8 cellular contexts compared by ENCODE assay signal in genomic region chr16:48231675-48232214, GRCh38. TPM values are rescaled to one million over a fixed set of nuclear protein-coding genes. Genes with fewer than 3 reads are reported as not detected.
DNase-seq lines count a peak whose midpoint lies in the region; ATAC-seq and TF ChIP-seq lines count a peak whose summit lies in the region.

No MANE protein-coding gene starts in this region.

- TF ChIP-seq CTCF in glutamatergic neuron (IDR thresholded peaks at IDR 0.05; ENCODE audit: partially characterized antibody, unreplicated experiment), result peak; percentile 27

- H3K36me3 ChIP-seq in CD4-positive, CD25-positive, alpha-beta regulatory T cell (ENCODE audit: control insufficient read depth, insufficient read depth, low read length), result no peaks in the 10 kb centered on the region

- H3K36me3 Mint-ChIP-seq in CD4-positive, CD25-positive, alpha-beta regulatory T cell, result no peaks in the 10 kb centered on the region
- H3K36me3 Mint-ChIP-seq in glutamatergic neuron (ENCODE audit: unreplicated experiment), result no peaks in the 10 kb centered on the region

- peaks cover 16% of the 10 kb centered on the region for H3K27me3 Mint-ChIP-seq in CD4-positive, CD25-positive, alpha-beta regulatory T cell
- no peaks in the 10 kb centered on the region for H3K27me3 Mint-ChIP-seq in glutamatergic neuron (ENCODE audit: unreplicated experiment)

- H3K27ac ChIP-seq in CD4-positive, CD25-positive, alpha-beta regulatory T cell (ENCODE audit: insufficient read depth, low read length, poor library complexity, severe bottlenecking), result no peak overlapping the region

- no peaks in the 10 kb centered on the region for H3K27me3 ChIP-seq in CD4-positive, CD25-positive, alpha-beta regulatory T cell (ENCODE audit: control insufficient read depth, insufficient read depth, low read length)

- H3K4me1 ChIP-seq in CD4-positive, CD25-positive, alpha-beta regulatory T cell (ENCODE audit: control insufficient read depth, insufficient read depth, low read length, poor library complexity, severe bottlenecking), result no peaks in the 10 kb centered on the region

- no peaks in the 10 kb centered on the region for H3K9me3 Mint-ChIP-seq in CD4-positive, CD25-positive, alpha-beta regulatory T cell
- no peaks in the 10 kb centered on the region for H3K9me3 Mint-ChIP-seq in glutamatergic neuron (ENCODE audit: unreplicated experiment)

- H3K4me3 Mint-ChIP-seq in CD4-positive, CD25-positive, alpha-beta regulatory T cell, result no peak overlapping the region
- no peak overlapping the region for H3K4me3 Mint-ChIP-seq in glutamatergic neuron (ENCODE audit: unreplicated experiment)

- no peaks in the 10 kb centered on the region for H3K9me3 ChIP-seq in CD4-positive, CD25-positive, alpha-beta regulatory T cell (ENCODE audit: control insufficient read depth in 2 of 2, low read length in 2 of 2)

- no peak for ATAC-seq in CD4-positive, CD25-positive, alpha-beta regulatory T cell (ENCODE audit: low read depth in 2 of 2)
- peak; percentile 70 for ATAC-seq in GM19043 (IDR thresholded peaks at IDR 0.05; ENCODE audit: low read depth, unreplicated experiment)
- ATAC-seq in HG03521 (IDR thresholded peaks at IDR 0.05; ENCODE audit: unreplicated experiment), result no peak

- no peak overlapping the region for H3K4me3 ChIP-seq in CD4-positive, CD25-positive, alpha-beta regulatory T cell (ENCODE audit: low read depth, low read length)

- H3K27ac Mint-ChIP-seq in CD4-positive, CD25-positive, alpha-beta regulatory T cell, result no peak overlapping the region
- H3K27ac Mint-ChIP-seq in glutamatergic neuron (ENCODE audit: unreplicated experiment), result no peak overlapping the region

- peaks cover 0 to 7% (median 0%) of the 10 kb centered on the region in 4 donors for H3K4me1 Mint-ChIP-seq in CD4-positive, CD25-positive, alpha-beta regulatory T cell
- peaks cover 4% of the 10 kb centered on the region for H3K4me1 Mint-ChIP-seq in glutamatergic neuron (ENCODE audit: low read depth, unreplicated experiment)

- DNase-seq in CD4-positive, CD25-positive, alpha-beta regulatory T cell, result peak in 2 of 3 donors; percentile 14 to 69
- peak; percentile 71 to 85 for DNase-seq in Kasumi-1 (lab: John Stamatoyannopoulos, UW)
- peak; percentile 14 for DNase-seq in activated CD4-positive, alpha-beta T cell treated with anti-CD3 and anti-CD28 coated beads, Interleukin-2, amount 50 U/mL, for 1 hour
- DNase-seq in glutamatergic neuron, result peak; percentile 58
- peak; percentile 21 to 26 for DNase-seq in stimulated activated CD4-positive, alpha-beta T cell treated with anti-CD3 and anti-CD28 coated beads, Interleukin-4, amount 100 ng/mL, for 48 hours (ENCODE audit: low read depth in 2 of 2)
- no peak for DNase-seq in activated CD4-positive, CD25-positive, alpha-beta regulatory T cell treated with anti-CD3 and anti-CD28 coated beads, Interleukin-2, amount 50 U/mL, for 72 hours

RNA-seq across cellular contexts. Expression of gene LONP2, which starts 12.4 kb away (rescaled TPM):
- total RNA-seq in CD4-positive, CD25-positive, alpha-beta regulatory T cell, result 72.9 TPM
- 10 to 100 TPM; 29.1 to 40.5 (median 34.6) TPM for polyA plus RNA-seq in CD4-positive, CD25-positive, alpha-beta regulatory T cell
- total RNA-seq in glutamatergic neuron (ENCODE audit: unreplicated experiment), result 57.3 TPM

RNA-seq across cellular contexts. Expression of gene ABCC11, which starts 15.6 kb away (rescaled TPM):
- not detected for total RNA-seq in CD4-positive, CD25-positive, alpha-beta regulatory T cell
- under 1 TPM in 2 of 4 donors, not detected in 2; 0.13 to 0.30 TPM for polyA plus RNA-seq in CD4-positive, CD25-positive, alpha-beta regulatory T cell
- total RNA-seq in glutamatergic neuron (ENCODE audit: unreplicated experiment), result not detected
